In the genomic region with DNA sequence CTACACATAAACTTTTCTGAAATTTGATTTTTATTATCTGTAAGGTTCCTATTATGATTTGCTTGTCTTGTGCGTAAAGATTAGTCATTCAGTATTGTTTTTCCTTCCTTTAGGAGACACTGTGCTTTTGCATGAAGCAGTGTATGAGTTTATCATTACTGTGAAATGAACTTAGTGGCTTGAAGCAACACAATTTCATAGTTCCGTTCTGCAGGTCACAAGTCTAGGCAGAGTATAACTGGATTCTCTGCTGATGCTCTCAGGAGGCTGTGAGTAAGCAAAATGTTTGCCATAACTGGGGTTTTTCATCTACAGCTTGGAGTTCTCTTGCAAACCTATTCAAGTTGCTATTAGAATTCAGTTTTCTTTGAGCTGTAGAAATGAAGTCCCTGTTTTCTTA, we compare ENCODE assay signal across 1 cellular context.
TF ChIP-seq lines count a peak whose summit lies in the region.

No MANE protein-coding gene starts in this region.

TF ChIP-seq in H1, 55 proteins besides CTCF, POLR2A, EP300 and RAD21:
- no peak for TF ChIP-seq KDM4A (IDR thresholded peaks at IDR 0.05; ENCODE audit: low read depth, low read length, severe bottlenecking)
- TF ChIP-seq, protein P1, sequence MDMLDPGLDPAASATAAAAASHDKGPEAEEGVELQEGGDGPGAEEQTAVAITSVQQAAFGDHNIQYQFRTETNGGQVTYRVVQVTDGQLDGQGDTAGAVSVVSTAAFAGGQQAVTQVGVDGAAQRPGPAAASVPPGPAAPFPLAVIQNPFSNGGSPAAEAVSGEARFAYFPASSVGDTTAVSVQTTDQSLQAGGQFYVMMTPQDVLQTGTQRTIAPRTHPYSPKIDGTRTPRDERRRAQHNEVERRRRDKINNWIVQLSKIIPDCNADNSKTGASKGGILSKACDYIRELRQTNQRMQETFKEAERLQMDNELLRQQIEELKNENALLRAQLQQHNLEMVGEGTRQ (IDR thresholded peaks at IDR 0.05; ENCODE audit: low read length), result no peak
- no peak for TF ChIP-seq SP1 (IDR thresholded peaks at IDR 0.05; ENCODE audit: low read depth, low read length)
